ENCODE assay signal across 10 cellular contexts in the genomic region with DNA sequence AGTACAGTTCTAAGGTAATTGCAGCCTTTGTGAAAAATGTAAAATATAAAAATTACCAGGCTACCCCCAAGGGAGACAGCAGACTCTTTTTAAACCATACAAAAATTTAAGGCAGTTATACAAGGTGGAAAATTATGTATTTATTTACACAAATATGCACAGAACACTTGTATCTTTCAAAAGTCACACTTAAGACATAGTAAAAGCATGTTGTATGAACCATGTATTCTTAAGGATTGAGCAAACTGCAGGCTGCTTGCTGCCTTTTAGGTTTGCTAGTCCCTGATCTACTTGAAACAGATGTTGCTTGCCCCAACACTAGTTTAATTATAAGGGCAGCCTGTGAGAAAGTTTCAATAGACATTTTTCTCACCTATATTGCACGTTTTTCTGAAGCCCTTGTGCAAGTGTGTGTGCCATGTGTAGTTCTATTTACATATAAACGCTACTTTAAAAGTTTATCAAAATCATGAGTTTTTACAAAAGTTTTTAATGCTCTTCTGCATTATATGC.
A peak's percentile ranks its signal among the peaks of the same experiment; 100 is the strongest.
DNase-seq lines count a peak whose midpoint lies in the region; ATAC-seq lines count a peak whose summit lies in the region.
"Had no signal": no experiment of that assay in that cellular context is flagged by ENCODE, and none has a peak within 500 bp of the region (broad histone marks: within the 10 kb centered on the region; RNA-seq: fewer than 3 reads in every experiment).

No MANE protein-coding gene starts in this region.

- H3K4me3 Mint-ChIP-seq in activated T-cell treated with anti-CD3 and anti-CD28 coated beads, Interleukin-2, amount 50 U/mL, for 4 hours, result peak overlapping the region; percentile 85
- H3K4me3 Mint-ChIP-seq in activated CD8-positive, alpha-beta T cell treated with anti-CD3 and anti-CD28 coated beads, Interleukin-2, amount 10 ng/mL, durations not matched to agents 7 days and 5 days, result peak overlapping the region; percentile 88

- H3K4me1 Mint-ChIP-seq in activated T-cell treated with anti-CD3 and anti-CD28 coated beads, Interleukin-2, amount 50 U/mL, for 4 hours (ENCODE audit: low read depth), result peaks cover 42% of the 10 kb centered on the region
- H3K4me1 Mint-ChIP-seq in activated CD8-positive, alpha-beta T cell treated with anti-CD3 and anti-CD28 coated beads, Interleukin-2, amount 10 ng/mL, durations not matched to agents 7 days and 5 days (ENCODE audit: low read depth), result peaks cover 28% of the 10 kb centered on the region

- H3K27me3 ChIP-seq in iPS-20b (ENCODE audit: insufficient read depth, low read length) (no peaks in the 10 kb centered on the region), thymus (ENCODE audit: control insufficient read depth, insufficient read depth) (no peaks in the 10 kb centered on the region)

- POLR2A ChIA-PET in activated CD8-positive, alpha-beta T cell treated with anti-CD3 and anti-CD28 coated beads, Interleukin-2, amount 10 ng/mL, durations not matched to agents 7 days and 5 days (lab: Charles Lee), result no interaction called here

- H3K9me3 Mint-ChIP-seq in activated T-cell treated with anti-CD3 and anti-CD28 coated beads, Interleukin-2, amount 50 U/mL, for 4 hours, result no peaks in the 10 kb centered on the region
- H3K9me3 Mint-ChIP-seq in activated CD8-positive, alpha-beta T cell treated with anti-CD3 and anti-CD28 coated beads, Interleukin-2, amount 10 ng/mL, durations not matched to agents 7 days and 5 days (ENCODE audit: insufficient read depth), result no peaks in the 10 kb centered on the region

- H3K36me3 ChIP-seq in iPS-20b (ENCODE audit: insufficient read depth, low read depth, low read length) (peaks cover 28% of the 10 kb centered on the region), thymus (ENCODE audit: control insufficient read depth, insufficient read depth) (peaks cover 3% of the 10 kb centered on the region)

- H3K9me3 ChIP-seq in iPS-20b (ENCODE audit: insufficient read depth, low read depth, low read length) (no peaks in the 10 kb centered on the region), thymus (ENCODE audit: control insufficient read depth) (no peaks in the 10 kb centered on the region)

- H3K4me3 ChIP-seq in iPS-20b (ENCODE audit: low read length) (peak overlapping the region; percentile 83), thymus (ENCODE audit: low read length) (peak overlapping the region; percentile 88)

- no peak for DNase-seq in activated T-cell treated with anti-CD3 and anti-CD28 coated beads, Interleukin-2, amount 50 U/mL, for 4 hours
- DNase-seq in activated T-cell treated with anti-CD3 and anti-CD28 coated beads, Interleukin-2, amount 50 U/mL, for 1 hour, result no peak
- no peak for DNase-seq in activated CD8-positive, alpha-beta T cell treated with anti-CD3 and anti-CD28 coated beads, Interleukin-2, amount 10 ng/mL, durations not matched to agents 7 days and 5 days
- no peak for DNase-seq in NCI-H226
- no peak for DNase-seq in stimulated activated CD4-positive, alpha-beta T cell treated with anti-CD3 and anti-CD28 coated beads, Interleukin-4, amount 100 ng/mL, for 1 hour
- DNase-seq: RPMI8226 had no signal

- WGBS in thymus, result 21% methylated on average over 2 of the region's 2 CpGs

- H3K4me1 ChIP-seq in iPS-20b (ENCODE audit: insufficient read depth, low read length), result 0 out of 2 replicates have a peak, but pooled peaks cover 4% of the 10 kb centered on the region
- peaks cover 4% of the 10 kb centered on the region for H3K4me1 ChIP-seq in thymus (ENCODE audit: control insufficient read depth, insufficient read depth, low read length)

- no peaks in the 10 kb centered on the region for H3K27me3 Mint-ChIP-seq in activated T-cell treated with anti-CD3 and anti-CD28 coated beads, Interleukin-2, amount 50 U/mL, for 4 hours (ENCODE audit: low read depth)
- H3K27me3 Mint-ChIP-seq in activated CD8-positive, alpha-beta T cell treated with anti-CD3 and anti-CD28 coated beads, Interleukin-2, amount 10 ng/mL, durations not matched to agents 7 days and 5 days (ENCODE audit: low read depth), result no peaks in the 10 kb centered on the region

- H3K27ac Mint-ChIP-seq in activated CD8-positive, alpha-beta T cell treated with anti-CD3 and anti-CD28 coated beads, Interleukin-2, amount 10 ng/mL, durations not matched to agents 7 days and 5 days, result peak overlapping the region; percentile 95

- H3K27ac ChIP-seq in iPS-20b (ENCODE audit: low read length) (peak overlapping the region; percentile 36), thymus (ENCODE audit: low read depth) (no peak overlapping the region)

- no peak for ATAC-seq in activated T-cell treated with anti-CD3 and anti-CD28 coated beads, Interleukin-2, amount 50 U/mL, for 4 hours
- no peak for ATAC-seq in activated CD8-positive, alpha-beta T cell treated with anti-CD3 and anti-CD28 coated beads, Interleukin-2, amount 10 ng/mL, durations not matched to agents 7 days and 5 days
- ATAC-seq in HG03469 (IDR thresholded peaks at IDR 0.05; ENCODE audit: unreplicated experiment), result no peak
- ATAC-seq: left lobe of liver had no signal

- CTCF ChIA-PET in activated CD8-positive, alpha-beta T cell treated with anti-CD3 and anti-CD28 coated beads, Interleukin-2, amount 10 ng/mL, durations not matched to agents 7 days and 5 days (lab: Charles Lee), result interaction anchor here (1.2 to 2.3 kb wide), 2 partner anchors 73 kb away, joined by 10 to 11 read pairs; a partner anchor contains a TSS

- H3K36me3 Mint-ChIP-seq in activated T-cell treated with anti-CD3 and anti-CD28 coated beads, Interleukin-2, amount 50 U/mL, for 4 hours (ENCODE audit: insufficient read depth), result peaks cover 40% of the 10 kb centered on the region
- H3K36me3 Mint-ChIP-seq in activated CD8-positive, alpha-beta T cell treated with anti-CD3 and anti-CD28 coated beads, Interleukin-2, amount 10 ng/mL, durations not matched to agents 7 days and 5 days (ENCODE audit: low read depth), result peaks cover 51% of the 10 kb centered on the region

- peak overlapping the region; percentile 89 for H3K9ac ChIP-seq in iPS-20b (ENCODE audit: low read depth, low read length)
